Comparison of ENCODE assay signal across 18 cellular contexts in genomic region chr20:35134472-35134871, GRCh38. TPM values are rescaled to one million over a fixed set of nuclear protein-coding genes. Genes with fewer than 3 reads are reported as not detected.
DNase-seq lines count a peak whose midpoint lies in the region; ATAC-seq and TF ChIP-seq lines count a peak whose summit lies in the region.
"Had no signal": no experiment of that assay in that cellular context is flagged by ENCODE, and none has a peak within 500 bp of the region (broad histone marks: within the 10 kb centered on the region; RNA-seq: fewer than 3 reads in every experiment).

No MANE protein-coding gene starts in this region.

- peaks cover 2% of the 10 kb centered on the region for H3K4me1 Mint-ChIP-seq in activated T-cell treated with anti-CD3 and anti-CD28 coated beads, Interleukin-2, amount 50 U/mL, for 24 hours (ENCODE audit: low read depth)
- no peaks in the 10 kb centered on the region for H3K4me1 Mint-ChIP-seq in neural crest cell
- H3K4me1 Mint-ChIP-seq: activated naive CD8-positive, alpha-beta T cell treated with anti-CD3 and anti-CD28 coated beads, Interleukin-2, amount 10 ng/mL, durations not matched to agents 7 days and 5 days had no signal

- ATAC-seq in upper lobe of right lung = no peak

- H3K9me3 Mint-ChIP-seq in activated T-cell treated with anti-CD3 and anti-CD28 coated beads, Interleukin-2, amount 50 U/mL, for 24 hours = no peaks in the 10 kb centered on the region
- H3K9me3 Mint-ChIP-seq in neural crest cell = no peaks in the 10 kb centered on the region
- H3K9me3 Mint-ChIP-seq: activated naive CD8-positive, alpha-beta T cell treated with anti-CD3 and anti-CD28 coated beads, Interleukin-2, amount 10 ng/mL, durations not matched to agents 7 days and 5 days had no signal

- H3K27me3 ChIP-seq in upper lobe of right lung (no peaks in the 10 kb centered on the region), mesendoderm (ENCODE audit: insufficient read depth, low read length, poor library complexity) (no peaks in the 10 kb centered on the region)

- H3K36me3 Mint-ChIP-seq in activated T-cell treated with anti-CD3 and anti-CD28 coated beads, Interleukin-2, amount 50 U/mL, for 24 hours (ENCODE audit: low read depth) = peaks cover 89% of the 10 kb centered on the region
- H3K36me3 Mint-ChIP-seq in neural crest cell (ENCODE audit: low read depth) = peaks cover 6% of the 10 kb centered on the region

- no peak overlapping the region for H3K4ac ChIP-seq in mesendoderm (ENCODE audit: low read depth, low read length)

- no peak overlapping the region for H2AK5ac ChIP-seq in mesendoderm (ENCODE audit: low read length)

- TF ChIP-seq CTCF in fibroblast of pulmonary artery (IDR thresholded peaks at IDR 0.05; ENCODE audit: low read length, missing control alignments) (no peak), neural crest cell (conservative IDR thresholded peaks at IDR 0.05) (no peak), upper lobe of right lung (IDR thresholded peaks at IDR 0.05) (no peak)

- H3K79me2 ChIP-seq in mesendoderm (ENCODE audit: control insufficient read depth, insufficient read depth, low read length) = no peaks in the 10 kb centered on the region
- H3K79me2 ChIP-seq: parathyroid adenoma had no signal

- no peak overlapping the region for H2BK5ac ChIP-seq in mesendoderm (ENCODE audit: low read length)

- DNase-seq in activated T-cell treated with anti-CD3 and anti-CD28 coated beads, Interleukin-2, amount 50 U/mL, for 24 hours = no peak
- DNase-seq in activated T-cell treated with anti-CD3 and anti-CD28 coated beads, Interleukin-2, amount 50 U/mL, for 1 hour = no peak
- DNase-seq in fibroblast of pulmonary artery (ENCODE audit: low read depth) = peak; percentile 33
- DNase-seq in neural crest cell (ENCODE audit: low read depth, low spot score) = no peak
- DNase-seq in upper lobe of right lung = no peak
- no peak for DNase-seq in mesendoderm
- DNase-seq in erythroblast (lab: John Stamatoyannopoulos, UW) = no peak
- no peak for DNase-seq in DMS79 treated with DMSO at 0.1 percent for 48 hours (lab: John Stamatoyannopoulos, UW)
- DNase-seq: 8988T; activated CD4-positive, alpha-beta T cell treated with anti-CD3 and anti-CD28 coated beads for 4 hours; activated CD8-positive, alpha-beta memory T cell treated with anti-CD3 and anti-CD28 coated beads, Interleukin-2, amount 50 U/mL, for 48 hours; activated naive CD8-positive, alpha-beta T cell treated with anti-CD3 and anti-CD28 coated beads, Interleukin-2, amount 10 ng/mL, durations not matched to agents 7 days and 5 days; DMS79; Karpas-422; kidney; NCI-H2171 treated with DMSO at 0.1 percent for 48 hours had no signal

- H3K23ac ChIP-seq in mesendoderm (ENCODE audit: low read length) = no peak overlapping the region

- no peak overlapping the region for H3K9ac ChIP-seq in mesendoderm (ENCODE audit: low read length)
- H3K9ac ChIP-seq: parathyroid adenoma had no signal

- no peak overlapping the region for H3K56ac ChIP-seq in mesendoderm (ENCODE audit: low read length)

- intact Hi-C loops in upper lobe of right lung (cut with DNase I) = no loop called here

- no peak overlapping the region for H3K4me3 Mint-ChIP-seq in activated T-cell treated with anti-CD3 and anti-CD28 coated beads, Interleukin-2, amount 50 U/mL, for 24 hours
- no peak overlapping the region for H3K4me3 Mint-ChIP-seq in neural crest cell
- H3K4me3 Mint-ChIP-seq: activated naive CD8-positive, alpha-beta T cell treated with anti-CD3 and anti-CD28 coated beads, Interleukin-2, amount 10 ng/mL, durations not matched to agents 7 days and 5 days had no signal

- peak overlapping the region; percentile 65 for H3K27ac Mint-ChIP-seq in activated T-cell treated with anti-CD3 and anti-CD28 coated beads, Interleukin-2, amount 50 U/mL, for 24 hours
- peak overlapping the region; percentile 35 for H3K27ac Mint-ChIP-seq in neural crest cell (ENCODE audit: unreplicated experiment)
- H3K27ac Mint-ChIP-seq: activated naive CD8-positive, alpha-beta T cell treated with anti-CD3 and anti-CD28 coated beads, Interleukin-2, amount 10 ng/mL, durations not matched to agents 7 days and 5 days had no signal

- H3K9me3 ChIP-seq in upper lobe of right lung = no peaks in the 10 kb centered on the region

- no peak overlapping the region for H3K4me2 ChIP-seq in mesendoderm (ENCODE audit: low read length)

- H3K4me1 ChIP-seq in upper lobe of right lung = peaks cover 6% of the 10 kb centered on the region
- no peaks in the 10 kb centered on the region for H3K4me1 ChIP-seq in mesendoderm (ENCODE audit: control insufficient read depth, low read depth, low read length)
- H3K4me1 ChIP-seq: parathyroid adenoma had no signal

- H3K36me3 ChIP-seq in upper lobe of right lung (peaks cover 95% of the 10 kb centered on the region), mesendoderm (ENCODE audit: control insufficient read depth, insufficient read depth, low read length) (no peaks in the 10 kb centered on the region)

- H3K18ac ChIP-seq in mesendoderm (ENCODE audit: low read length) = no peak overlapping the region

- H4K5ac ChIP-seq in mesendoderm (ENCODE audit: low read length) = no peak overlapping the region

- no peak overlapping the region for H3K4me3 ChIP-seq in fibroblast of pulmonary artery (replicated peaks; ENCODE audit: low read depth, low read length)
- H3K4me3 ChIP-seq in upper lobe of right lung = no peak overlapping the region
- no peak overlapping the region for H3K4me3 ChIP-seq in mesendoderm (ENCODE audit: low read length)

- no peak for TF ChIP-seq POLR2A in erythroblast (IDR thresholded peaks at IDR 0.05; ENCODE audit: low read length)

- no CpG with 5 or more reads among the region's 9 CpGs for WGBS in mesendoderm (ENCODE audit: extremely low coverage, insufficient coverage, low lambda C conversion rate)

- H3K27ac ChIP-seq in upper lobe of right lung = peak overlapping the region; percentile 24
- H3K27ac ChIP-seq in mesendoderm (ENCODE audit: low read depth, low read length) = no peak overlapping the region
- H3K27ac ChIP-seq: C4-2B, parathyroid adenoma had no signal

- H4K8ac ChIP-seq in mesendoderm (ENCODE audit: low read depth, low read length) = no peak overlapping the region

- no peak overlapping the region for H2BK15ac ChIP-seq in mesendoderm (replicated peaks; ENCODE audit: low read depth)

- H2BK120ac ChIP-seq in mesendoderm (ENCODE audit: low read depth, low read length) = no peak overlapping the region

- no peaks in the 10 kb centered on the region for H3K27me3 Mint-ChIP-seq in activated T-cell treated with anti-CD3 and anti-CD28 coated beads, Interleukin-2, amount 50 U/mL, for 24 hours
- no peaks in the 10 kb centered on the region for H3K27me3 Mint-ChIP-seq in neural crest cell (ENCODE audit: low read depth)
- H3K27me3 Mint-ChIP-seq: activated naive CD8-positive, alpha-beta T cell treated with anti-CD3 and anti-CD28 coated beads, Interleukin-2, amount 10 ng/mL, durations not matched to agents 7 days and 5 days had no signal

- H3K79me1 ChIP-seq in mesendoderm (ENCODE audit: low read length) = no peaks in the 10 kb centered on the region

RNA-seq across cellular contexts. Expression of gene EDEM2, which starts 12.7 kb away (rescaled TPM):
- 16.9 and 17.9 TPM in 2 replicates for total RNA-seq in neural crest cell
- total RNA-seq in upper lobe of right lung = 39.2 TPM
- 7.7 TPM for polyA plus RNA-seq in mesendoderm (2013, experiment 1 of 2)
- polyA plus RNA-seq in mesendoderm (2013, experiment 2 of 2) = 7.5 TPM

RNA-seq across cellular contexts. Expression of gene PROCR, which starts 37.4 kb away (rescaled TPM):
- total RNA-seq in neural crest cell = not detected in 2 replicates
- total RNA-seq in upper lobe of right lung = 20.4 TPM
- 7.1 TPM for polyA plus RNA-seq in mesendoderm (2013, experiment 1 of 2)
- 8.0 TPM for polyA plus RNA-seq in mesendoderm (2013, experiment 2 of 2)

RNA-seq across cellular contexts. Expression of gene TRPC4AP, which starts 41.9 kb away (rescaled TPM):
- 94.0 and 96.2 TPM in 2 replicates for total RNA-seq in neural crest cell
- total RNA-seq in upper lobe of right lung = 67.6 TPM
- 40.6 TPM for polyA plus RNA-seq in mesendoderm (2013, experiment 1 of 2)
- 40.7 TPM for polyA plus RNA-seq in mesendoderm (2013, experiment 2 of 2)

Comparison
In these comparisons a context has a peak if more than half of its experiments do, and no peak if none do; other contexts are left out.
1. RNA of gene PROCR, which starts 37.4 kb away (total RNA-seq): 20.4 TPM in upper lobe of right lung (single experiment); not detected in neural crest cell; every median in the first group is over 10 times any median in the second.